1 cellular context compared by ENCODE assay signal in the genomic region with DNA sequence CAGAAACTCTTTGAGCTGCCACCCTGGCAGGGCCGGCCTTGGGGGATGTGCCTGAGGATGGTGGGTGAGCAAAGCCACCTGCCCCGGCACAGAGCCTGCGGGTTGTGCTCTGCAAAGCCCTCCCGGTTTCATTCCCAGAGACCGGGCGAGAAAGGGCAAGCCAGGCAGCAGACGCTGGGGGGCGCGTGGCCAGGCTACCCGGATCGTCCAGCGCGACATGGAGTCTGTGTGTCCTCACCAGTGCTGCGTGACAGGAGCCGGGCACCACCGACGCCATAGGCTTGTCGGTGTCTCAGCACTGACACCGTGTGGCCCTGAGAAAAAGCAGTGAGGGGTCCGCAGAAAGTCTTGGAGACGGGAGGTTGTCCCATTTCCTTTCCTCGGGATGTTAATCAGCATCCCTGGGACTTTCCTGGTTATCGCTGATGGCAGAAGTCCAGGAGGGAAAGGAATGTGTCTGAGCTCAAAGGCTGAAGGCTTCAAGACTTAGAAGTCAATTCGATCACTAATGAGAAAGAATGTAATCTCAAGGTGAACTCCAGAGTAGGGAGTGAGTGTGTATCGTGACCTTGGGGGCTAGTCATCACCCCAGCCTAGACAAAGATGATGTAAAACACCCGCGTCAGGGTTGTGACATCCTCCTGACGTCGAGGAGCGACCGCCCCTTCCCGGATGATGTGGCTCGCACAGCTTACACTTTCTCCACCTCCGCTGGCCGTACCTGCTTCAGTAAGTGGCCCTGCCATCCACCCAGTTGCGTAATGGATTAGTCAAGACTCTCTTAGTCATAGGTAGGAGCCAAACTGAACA.
TF ChIP-seq lines count a peak whose summit lies in the region.

No MANE protein-coding gene starts in this region.

TF ChIP-seq in HepG2, 621 proteins besides CTCF, POLR2A, EP300 and RAD21 (continued from another document and continues in another):
- TF ChIP-seq, protein P1, sequence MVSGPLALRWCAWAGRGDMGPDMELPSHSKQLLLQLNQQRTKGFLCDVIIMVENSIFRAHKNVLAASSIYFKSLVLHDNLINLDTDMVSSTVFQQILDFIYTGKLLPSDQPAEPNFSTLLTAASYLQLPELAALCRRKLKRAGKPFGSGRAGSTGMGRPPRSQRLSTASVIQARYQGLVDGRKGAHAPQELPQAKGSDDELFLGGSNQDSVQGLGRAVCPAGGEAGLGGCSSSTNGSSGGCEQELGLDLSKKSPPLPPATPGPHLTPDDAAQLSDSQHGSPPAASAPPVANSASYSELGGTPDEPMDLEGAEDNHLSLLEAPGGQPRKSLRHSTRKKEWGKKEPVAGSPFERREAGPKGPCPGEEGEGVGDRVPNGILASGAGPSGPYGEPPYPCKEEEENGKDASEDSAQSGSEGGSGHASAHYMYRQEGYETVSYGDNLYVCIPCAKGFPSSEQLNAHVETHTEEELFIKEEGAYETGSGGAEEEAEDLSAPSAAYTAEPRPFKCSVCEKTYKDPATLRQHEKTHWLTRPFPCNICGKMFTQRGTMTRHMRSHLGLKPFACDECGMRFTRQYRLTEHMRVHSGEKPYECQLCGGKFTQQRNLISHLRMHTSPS (CRISPR knock-in tag; IDR thresholded peaks at IDR 0.05; ENCODE audit: low read depth), result peak; percentile 58; the same call in 1 of the 2 replicates
- TF ChIP-seq MXI1 (IDR thresholded peaks at IDR 0.05; ENCODE audit: borderline replicate concordance, low read depth, low read length), result peak; percentile 49; the same call in 1 of the 3 replicates
- TF ChIP-seq TCF7L2 (IDR thresholded peaks at IDR 0.05; ENCODE audit: low read depth, low read length), result no peak
- peak; percentile 92 for TF ChIP-seq XRCC5 (optimal IDR thresholded peaks at IDR 0.05; ENCODE audit: low read length)
- peak; percentile 91 for TF ChIP-seq UBTF (CRISPR knock-in tag; IDR thresholded peaks at IDR 0.05)
- 0 out of 2 replicates have a peak, but pooled peaks have one; percentile 31 for TF ChIP-seq ZNF225 (CRISPR knock-in tag; IDR thresholded peaks at IDR 0.05)
- TF ChIP-seq TRIM24 (CRISPR knock-in tag; IDR thresholded peaks at IDR 0.05), result no peak
- peak; percentile 53; the same call in 1 of the 2 replicates for TF ChIP-seq DMAP1 (CRISPR knock-in tag; IDR thresholded peaks at IDR 0.05)
- TF ChIP-seq ASH2L (IDR thresholded peaks at IDR 0.05; ENCODE audit: insufficient read length, low read depth, low read length), result peak; percentile 51
- no peak for TF ChIP-seq TRAFD1 (CRISPR knock-in tag; IDR thresholded peaks at IDR 0.05; ENCODE audit: borderline replicate concordance)
- peak; percentile 61; the same call in 1 of the 2 replicates for TF ChIP-seq MEIS1 (CRISPR knock-in tag; IDR thresholded peaks at IDR 0.05; ENCODE audit: borderline replicate concordance)
- no peak for TF ChIP-seq ZBTB4 (CRISPR knock-in tag; IDR thresholded peaks at IDR 0.05; ENCODE audit: borderline replicate concordance)
- TF ChIP-seq SOX5 (CRISPR knock-in tag; IDR thresholded peaks at IDR 0.05; ENCODE audit: borderline replicate concordance), result peak; percentile 42; the same call in 1 of the 2 replicates
- peak; percentile 67; the same call in 1 of the 2 replicates for TF ChIP-seq WIZ (CRISPR knock-in tag; IDR thresholded peaks at IDR 0.05)
- peak; percentile 57; the same call in 1 of the 2 replicates for TF ChIP-seq SMAD3 (CRISPR knock-in tag; IDR thresholded peaks at IDR 0.05)
- TF ChIP-seq GTF3A (CRISPR knock-in tag; conservative IDR thresholded peaks at IDR 0.05), result no peak
- TF ChIP-seq ZNF720 (CRISPR knock-in tag; IDR thresholded peaks at IDR 0.05), result no peak
- peak; percentile 60; the same call in 1 of the 2 replicates for TF ChIP-seq ZNF263 (CRISPR knock-in tag; IDR thresholded peaks at IDR 0.05)
- no peak for TF ChIP-seq NFE2 (CRISPR knock-in tag; IDR thresholded peaks at IDR 0.05)
- TF ChIP-seq TFDP1 (CRISPR knock-in tag; IDR thresholded peaks at IDR 0.05; ENCODE audit: borderline replicate concordance), result peak; percentile 59; the same call in 1 of the 2 replicates
- TF ChIP-seq, protein P2, sequence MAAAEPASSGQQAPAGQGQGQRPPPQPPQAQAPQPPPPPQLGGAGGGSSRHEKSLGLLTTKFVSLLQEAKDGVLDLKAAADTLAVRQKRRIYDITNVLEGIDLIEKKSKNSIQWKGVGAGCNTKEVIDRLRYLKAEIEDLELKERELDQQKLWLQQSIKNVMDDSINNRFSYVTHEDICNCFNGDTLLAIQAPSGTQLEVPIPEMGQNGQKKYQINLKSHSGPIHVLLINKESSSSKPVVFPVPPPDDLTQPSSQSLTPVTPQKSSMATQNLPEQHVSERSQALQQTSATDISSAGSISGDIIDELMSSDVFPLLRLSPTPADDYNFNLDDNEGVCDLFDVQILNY (CRISPR knock-in tag; conservative IDR thresholded peaks at IDR 0.05), result no peak
- no peak for TF ChIP-seq SIX1 (CRISPR knock-in tag; IDR thresholded peaks at IDR 0.05; ENCODE audit: borderline replicate concordance)
- no peak for TF ChIP-seq NCOR1 (IDR thresholded peaks at IDR 0.05; ENCODE audit: borderline replicate concordance, low read length)
- no peak for TF ChIP-seq ZNF20 (CRISPR knock-in tag; IDR thresholded peaks at IDR 0.05)
- no peak for TF ChIP-seq GPN1 (CRISPR knock-in tag; IDR thresholded peaks at IDR 0.05; ENCODE audit: borderline replicate concordance)
- no peak for TF ChIP-seq ZSCAN9 (CRISPR knock-in tag; IDR thresholded peaks at IDR 0.05; ENCODE audit: borderline replicate concordance)
- no peak for TF ChIP-seq ZNF232 (CRISPR knock-in tag; IDR thresholded peaks at IDR 0.05; ENCODE audit: borderline replicate concordance)
- TF ChIP-seq DNMT1 (CRISPR knock-in tag; IDR thresholded peaks at IDR 0.05), result peak; percentile 70; the same call in 1 of the 2 replicates
- 0 out of 2 replicates have a peak, but pooled peaks have one; percentile 13 for TF ChIP-seq RCOR2 (CRISPR knock-in tag; IDR thresholded peaks at IDR 0.05)
- TF ChIP-seq STAT5B (CRISPR knock-in tag; IDR thresholded peaks at IDR 0.05), result no peak
- TF ChIP-seq SNAI1 (CRISPR knock-in tag; IDR thresholded peaks at IDR 0.05; ENCODE audit: borderline replicate concordance), result no peak
- TF ChIP-seq THAP11 (CRISPR knock-in tag; IDR thresholded peaks at IDR 0.05), result peak; percentile 53; the same call in 1 of the 2 replicates
- TF ChIP-seq ZNF512B (CRISPR knock-in tag; IDR thresholded peaks at IDR 0.05; ENCODE audit: borderline replicate concordance), result no peak
- TF ChIP-seq ZNF746 (CRISPR knock-in tag; IDR thresholded peaks at IDR 0.05), result 0 out of 2 replicates have a peak, but pooled peaks have one; percentile 49
- no peak for TF ChIP-seq ZBTB3 (CRISPR knock-in tag; IDR thresholded peaks at IDR 0.05; ENCODE audit: borderline replicate concordance, low read depth)
- no peak for TF ChIP-seq FOXA1 (IDR thresholded peaks at IDR 0.05)
- TF ChIP-seq FOXA1 (CRISPR knock-in tag; IDR thresholded peaks at IDR 0.05), result no peak
- no peak for TF ChIP-seq NR2F1 (CRISPR knock-in tag; IDR thresholded peaks at IDR 0.05)
- 0 out of 2 replicates have a peak, but pooled peaks have one; percentile 33 for TF ChIP-seq ZNF136 (CRISPR knock-in tag; IDR thresholded peaks at IDR 0.05; ENCODE audit: low read depth)
- no peak for TF ChIP-seq NFIC (IDR thresholded peaks at IDR 0.05; ENCODE audit: low read length)
- no peak for TF ChIP-seq CCAR2 (optimal IDR thresholded peaks at IDR 0.05; ENCODE audit: low read depth, low read length)
- TF ChIP-seq ZFY (CRISPR knock-in tag; IDR thresholded peaks at IDR 0.05), result no peak
- TF ChIP-seq CBFB (CRISPR knock-in tag; IDR thresholded peaks at IDR 0.05), result no peak; the same call in 1 of the 2 replicates
- no peak; the same call in 1 of the 2 replicates for TF ChIP-seq NFKB2 (CRISPR knock-in tag; IDR thresholded peaks at IDR 0.05; ENCODE audit: borderline replicate concordance)
- no peak for TF ChIP-seq ZNF33A (CRISPR knock-in tag; IDR thresholded peaks at IDR 0.05; ENCODE audit: borderline replicate concordance)
- TF ChIP-seq, protein P3, sequence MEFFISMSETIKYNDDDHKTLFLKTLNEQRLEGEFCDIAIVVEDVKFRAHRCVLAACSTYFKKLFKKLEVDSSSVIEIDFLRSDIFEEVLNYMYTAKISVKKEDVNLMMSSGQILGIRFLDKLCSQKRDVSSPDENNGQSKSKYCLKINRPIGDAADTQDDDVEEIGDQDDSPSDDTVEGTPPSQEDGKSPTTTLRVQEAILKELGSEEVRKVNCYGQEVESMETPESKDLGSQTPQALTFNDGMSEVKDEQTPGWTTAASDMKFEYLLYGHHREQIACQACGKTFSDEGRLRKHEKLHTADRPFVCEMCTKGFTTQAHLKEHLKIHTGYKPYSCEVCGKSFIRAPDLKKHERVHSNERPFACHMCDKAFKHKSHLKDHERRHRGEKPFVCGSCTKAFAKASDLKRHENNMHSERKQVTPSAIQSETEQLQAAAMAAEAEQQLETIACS (CRISPR knock-in tag; IDR thresholded peaks at IDR 0.05), result no peak
- no peak for TF ChIP-seq NONO (IDR thresholded peaks at IDR 0.05)
- peak; percentile 45; the same call in 1 of the 2 replicates for TF ChIP-seq NONO (CRISPR knock-in tag; conservative IDR thresholded peaks at IDR 0.05)
